12 cellular contexts compared by ENCODE assay signal in genomic region chr16:75248142-75248535, GRCh38. TPM values are rescaled to one million over a fixed set of nuclear protein-coding genes. Genes with fewer than 3 reads are reported as not detected.
DNase-seq lines count a peak whose midpoint lies in the region; ATAC-seq and TF ChIP-seq lines count a peak whose summit lies in the region.
"Had no signal": no experiment of that assay in that cellular context is flagged by ENCODE, and none has a peak within 500 bp of the region (broad histone marks: within the 10 kb centered on the region; RNA-seq: fewer than 3 reads in every experiment).

No MANE protein-coding gene starts in this region.

- no peak for TF ChIP-seq CTCF in ascending aorta (IDR thresholded peaks at IDR 0.05)
- TF ChIP-seq CTCF in hepatocyte (IDR thresholded peaks at IDR 0.05; ENCODE audit: poor library complexity) = no peak
- no peak for TF ChIP-seq CTCF in retinal pigment epithelial cell (conservative IDR thresholded peaks at IDR 0.05; ENCODE audit: low read depth, low read length)

- intact Hi-C loops in ascending aorta (cut with DNase I) = no loop called here

- no peak overlapping the region for H3K27ac ChIP-seq in BLaER1
- peak overlapping the region; percentile 94 to 100 for H3K27ac ChIP-seq in ascending aorta
- H3K27ac ChIP-seq in hepatocyte = peak overlapping the region; percentile 96

- H3K79me2 ChIP-seq in hepatocyte = peaks cover 82% of the 10 kb centered on the region

- no peaks in the 10 kb centered on the region for H3K9me2 ChIP-seq in hepatocyte (replicated peaks; ENCODE audit: insufficient read depth)

- H3K9ac ChIP-seq in BLaER1 = no peak overlapping the region

- 89% methylated on average over 13 of the region's 13 CpGs for WGBS in hepatocyte (ENCODE audit: low lambda C conversion rate, missing lambda C conversion rate)

- no peak overlapping the region for H2AFZ ChIP-seq in hepatocyte

- H4K20me1 ChIP-seq in BLaER1 (peaks cover 67% of the 10 kb centered on the region), hepatocyte (ENCODE audit: insufficient read depth, poor library complexity, severe bottlenecking) (peaks cover 56% of the 10 kb centered on the region)

- H3K36me3 ChIP-seq in BLaER1 (no peaks in the 10 kb centered on the region), ascending aorta (peaks cover 0 to under 1% of the 10 kb centered on the region in 2 donors), hepatocyte (replicated peaks; ENCODE audit: insufficient read depth, low read depth) (no peaks in the 10 kb centered on the region)

- no peak for ATAC-seq in GM21717 (IDR thresholded peaks at IDR 0.05; ENCODE audit: unreplicated experiment)
- ATAC-seq: CD8-positive, alpha-beta T cell; PC-3 had no signal

- H3K4me3 ChIP-seq in BLaER1 = no peak overlapping the region
- H3K4me3 ChIP-seq in ascending aorta = peak overlapping the region; percentile 41 to 69
- H3K4me3 ChIP-seq in hepatocyte = no peak overlapping the region
- peak overlapping the region; percentile 97 for H3K4me3 ChIP-seq in retinal pigment epithelial cell (ENCODE audit: low read length)

- peaks cover 64% of the 10 kb centered on the region for H3K27me3 ChIP-seq in BLaER1
- H3K27me3 ChIP-seq in ascending aorta = no peaks in the 10 kb centered on the region
- no peaks in the 10 kb centered on the region for H3K27me3 ChIP-seq in hepatocyte

- no peaks in the 10 kb centered on the region for H3K9me3 ChIP-seq in BLaER1
- no peaks in the 10 kb centered on the region for H3K9me3 ChIP-seq in ascending aorta
- no peaks in the 10 kb centered on the region for H3K9me3 ChIP-seq in hepatocyte (ENCODE audit: low read depth)

- DNase-seq in ascending aorta (ENCODE audit: low spot score in 2 of 2) (no peak), hepatocyte (ENCODE audit: low spot score) (no peak), retinal pigment epithelial cell (ENCODE audit: low read depth) (no peak), AML-193 (lab: John Stamatoyannopoulos, UW) (no peak), NCI-H2107 (lab: John Stamatoyannopoulos, UW) (no peak), NCI-H774 (lab: John Stamatoyannopoulos, UW) (no peak)
- DNase-seq: CD8-positive, alpha-beta T cell; MV-4-11; PC-3 had no signal

- peak overlapping the region; percentile 39 for H3K4me2 ChIP-seq in BLaER1
- peak overlapping the region; percentile 99 for H3K4me2 ChIP-seq in hepatocyte

- peaks cover 46% of the 10 kb centered on the region for H3K4me1 ChIP-seq in BLaER1
- H3K4me1 ChIP-seq in ascending aorta = peaks cover 63 to 78% of the 10 kb centered on the region in 2 donors
- peaks cover 86% of the 10 kb centered on the region for H3K4me1 ChIP-seq in hepatocyte (ENCODE audit: insufficient read depth)

RNA-seq across cellular contexts. Expression of gene BCAR1, which starts 3.3 kb away (rescaled TPM):
- total RNA-seq in ascending aorta (243 TPM), hepatocyte (73.2 and 77.3 TPM in 2 replicates)
- 112 and 124 TPM in 2 replicates for polyA plus RNA-seq in hepatocyte
- total RNA-seq: CD8-positive, alpha-beta T cell had no signal

RNA-seq across cellular contexts. Expression of gene CTRB1, which starts 29.4 kb away (rescaled TPM):
- total RNA-seq in ascending aorta (not detected), hepatocyte (not detected in 2 replicates)
- 0.21 and 0.26 TPM in 2 replicates for polyA plus RNA-seq in hepatocyte
- total RNA-seq: CD8-positive, alpha-beta T cell; PC-3; pulmonary artery endothelial cell had no signal

RNA-seq across cellular contexts. Expression of gene CTRB2, which starts 41.2 kb away (rescaled TPM):
- total RNA-seq in ascending aorta (not detected), hepatocyte (not detected in 2 replicates)
- polyA plus RNA-seq in hepatocyte = 0.44 TPM in 1 of 2 replicates, not detected in the other
- total RNA-seq: CD8-positive, alpha-beta T cell; PC-3; pulmonary artery endothelial cell had no signal

Comparison
In these comparisons a context has a peak if more than half of its experiments do, and no peak if none do; other contexts are left out.
1. H3K4me3 ChIP-seq: peak in ascending aorta (2 of 2) and retinal pigment epithelial cell (single experiment); none in BLaER1 (single experiment) and hepatocyte (single experiment).